ENCODE assay signal across 1 cellular context in genomic region chr17:74987418-74987908, GRCh38.
TF ChIP-seq lines count a peak whose summit lies in the region.

CDR2L (plus strand) TSS chr17:74987632; CDS start chr17:74988044, 412 bp downstream.

TF ChIP-seq in HepG2, 621 proteins besides CTCF, POLR2A, EP300 and RAD21 (continued from another document and continues in another):
- TF ChIP-seq ZNF7 (CRISPR knock-in tag; IDR thresholded peaks at IDR 0.05): no peak
- peak; percentile 55 for TF ChIP-seq ARNT2 (CRISPR knock-in tag; IDR thresholded peaks at IDR 0.05; ENCODE audit: low read depth)
- TF ChIP-seq ZNF704 (CRISPR knock-in tag; IDR thresholded peaks at IDR 0.05; ENCODE audit: borderline replicate concordance): no peak
- TF ChIP-seq AHDC1 (CRISPR knock-in tag; IDR thresholded peaks at IDR 0.05; ENCODE audit: borderline replicate concordance): no peak
- no peak for TF ChIP-seq ZNF567 (CRISPR knock-in tag; IDR thresholded peaks at IDR 0.05; ENCODE audit: borderline replicate concordance)
- TF ChIP-seq SP4 (CRISPR knock-in tag; IDR thresholded peaks at IDR 0.05): peak; percentile 92
- TF ChIP-seq ZFX (CRISPR knock-in tag; IDR thresholded peaks at IDR 0.05; ENCODE audit: low read depth): peak; percentile 45; the same call in 1 of the 2 replicates
- no peak for TF ChIP-seq SOX13 (IDR thresholded peaks at IDR 0.05)
- 0 out of 4 replicates have a peak, but pooled peaks of 1 of the 2 experiments have one; percentile 2 for TF ChIP-seq SOX13 (CRISPR knock-in tag; conservative IDR thresholded peaks at IDR 0.05 in 1 of 2, IDR thresholded peaks at IDR 0.05 in 1 of 2)
- no peak; the same call in 1 of the 2 replicates for TF ChIP-seq KMT2B (CRISPR knock-in tag; IDR thresholded peaks at IDR 0.05)
- peak; percentile 31; the same call in 1 of the 2 replicates for TF ChIP-seq PATZ1 (CRISPR knock-in tag; IDR thresholded peaks at IDR 0.05)
- peak; percentile 13 for TF ChIP-seq TAF15 (IDR thresholded peaks at IDR 0.05; ENCODE audit: low read depth, low read length, poor library complexity, severe bottlenecking)
- TF ChIP-seq ZNF232 (CRISPR knock-in tag; IDR thresholded peaks at IDR 0.05; ENCODE audit: borderline replicate concordance): no peak
- no peak for TF ChIP-seq STAT5B (CRISPR knock-in tag; IDR thresholded peaks at IDR 0.05)
- no peak for TF ChIP-seq FOXO1 (CRISPR knock-in tag; IDR thresholded peaks at IDR 0.05)
- no peak; the same call in 1 of the 2 replicates for TF ChIP-seq ZNF788 (CRISPR knock-in tag; IDR thresholded peaks at IDR 0.05; ENCODE audit: borderline replicate concordance)
- no peak for TF ChIP-seq NFE2 (CRISPR knock-in tag; IDR thresholded peaks at IDR 0.05)
- TF ChIP-seq ZBED4 (CRISPR knock-in tag; IDR thresholded peaks at IDR 0.05; ENCODE audit: borderline replicate concordance): no peak; the same call in 1 of the 2 replicates
- TF ChIP-seq SNAI1 (CRISPR knock-in tag; IDR thresholded peaks at IDR 0.05; ENCODE audit: borderline replicate concordance): no peak
- TF ChIP-seq EZH2 (conservative IDR thresholded peaks at IDR 0.05; ENCODE audit: low read depth, low read length): no peak
- no peak for TF ChIP-seq ZBTB2 (CRISPR knock-in tag; IDR thresholded peaks at IDR 0.05; ENCODE audit: low read depth)
- no peak for TF ChIP-seq ELF1 (CRISPR knock-in tag; IDR thresholded peaks at IDR 0.05)
- no peak for TF ChIP-seq FOXA1 (IDR thresholded peaks at IDR 0.05)
- TF ChIP-seq FOXA1 (CRISPR knock-in tag; IDR thresholded peaks at IDR 0.05): no peak
- TF ChIP-seq ZNF737 (CRISPR knock-in tag; IDR thresholded peaks at IDR 0.05; ENCODE audit: borderline replicate concordance): no peak
- no peak for TF ChIP-seq SALL1 (CRISPR knock-in tag; IDR thresholded peaks at IDR 0.05)
- TF ChIP-seq RARA (CRISPR knock-in tag; IDR thresholded peaks at IDR 0.05): no peak
- no peak for TF ChIP-seq NFKBIZ (CRISPR knock-in tag; IDR thresholded peaks at IDR 0.05)
- TF ChIP-seq SOX6 (IDR thresholded peaks at IDR 0.05): no peak
- no peak for TF ChIP-seq SOX6 (CRISPR knock-in tag; IDR thresholded peaks at IDR 0.05)
- no peak for TF ChIP-seq ZNF275 (CRISPR knock-in tag; IDR thresholded peaks at IDR 0.05; ENCODE audit: borderline replicate concordance)
- peak; percentile 66 for TF ChIP-seq KLF6 (CRISPR knock-in tag; IDR thresholded peaks at IDR 0.05)
- no peak for TF ChIP-seq RARG (CRISPR knock-in tag; IDR thresholded peaks at IDR 0.05; ENCODE audit: low read depth)
- 0 out of 4 replicates have a peak, but pooled peaks of 1 of the 2 experiments have one; percentile 1 for TF ChIP-seq HMGXB4 (CRISPR knock-in tag; IDR thresholded peaks at IDR 0.05; ENCODE audit: borderline replicate concordance in 1 of 2, low read depth in 1 of 2)
- no peak; the same call in 1 of the 2 replicates for TF ChIP-seq KDM5B (CRISPR knock-in tag; IDR thresholded peaks at IDR 0.05; ENCODE audit: borderline replicate concordance)
- TF ChIP-seq ZNF331 (CRISPR knock-in tag; IDR thresholded peaks at IDR 0.05): 0 out of 2 replicates have a peak, but pooled peaks have one; percentile 31
- no peak for TF ChIP-seq IKZF5 (CRISPR knock-in tag; IDR thresholded peaks at IDR 0.05)
- TF ChIP-seq PHF8 (CRISPR knock-in tag; IDR thresholded peaks at IDR 0.05): no peak; the same call in 1 of the 2 replicates
- no peak for TF ChIP-seq HINFP (CRISPR knock-in tag; IDR thresholded peaks at IDR 0.05; ENCODE audit: low read depth)
- TF ChIP-seq RXRA (CRISPR knock-in tag; IDR thresholded peaks at IDR 0.05): peak; percentile 6; the same call in 1 of the 2 replicates
- no peak for TF ChIP-seq ZNF20 (CRISPR knock-in tag; IDR thresholded peaks at IDR 0.05)
- TF ChIP-seq SP2 (CRISPR knock-in tag; IDR thresholded peaks at IDR 0.05): no peak
- no peak for TF ChIP-seq ZNF431 (CRISPR knock-in tag; IDR thresholded peaks at IDR 0.05; ENCODE audit: borderline replicate concordance, low read depth)
